ENCODE assay signal across 1 cellular context in genomic region chr19:7519411-7520130, GRCh38.
TF ChIP-seq lines count a peak whose summit lies in the region.

No MANE protein-coding gene starts in this region.

TF ChIP-seq in HepG2, 621 proteins besides CTCF, POLR2A, EP300 and RAD21:
- TF ChIP-seq RBFOX2 (IDR thresholded peaks at IDR 0.05; ENCODE audit: low read depth, low read length), result 0 out of 2 replicates have a peak, but pooled peaks have one; percentile 60
- no peak for TF ChIP-seq TBP (CRISPR knock-in tag; IDR thresholded peaks at IDR 0.05)
- no peak for TF ChIP-seq EEA1 (CRISPR knock-in tag; IDR thresholded peaks at IDR 0.05; ENCODE audit: borderline replicate concordance)
TF ChIP-seq in HepG2: peak in this region for 1.
